In genomic region chr21:44908908-44909307, GRCh38 we compare ENCODE assay signal across 21 cellular contexts. TPM values are rescaled to one million over a fixed set of nuclear protein-coding genes. Genes with fewer than 3 reads are reported as not detected.
DNase-seq lines count a peak whose midpoint lies in the region; ATAC-seq and TF ChIP-seq lines count a peak whose summit lies in the region.
"Had no signal": no experiment of that assay in that cellular context is flagged by ENCODE, and none has a peak within 500 bp of the region (broad histone marks: within the 10 kb centered on the region; RNA-seq: fewer than 3 reads in every experiment).

No MANE protein-coding gene starts in this region.

- no peaks in the 10 kb centered on the region for H3K27me3 Mint-ChIP-seq in activated T-cell treated with anti-CD3 and anti-CD28 coated beads, Interleukin-2, amount 50 U/mL, for 72 hours (ENCODE audit: low read depth)
- no peaks in the 10 kb centered on the region for H3K27me3 Mint-ChIP-seq in activated CD8-positive, alpha-beta T cell treated with anti-CD3 and anti-CD28 coated beads for 36 hours
- peaks cover under 1 to 18% (median 3%) of the 10 kb centered on the region in 3 donors for H3K27me3 Mint-ChIP-seq in immature natural killer cell (ENCODE audit: low read depth in 3 of 3)
- H3K27me3 Mint-ChIP-seq in stimulated activated naive B cell treated with anti-CD40 and anti-IgM and Interleukin-4, amounts not matched to agents 10 μg/mL and 1 μg/mL and 100 μg/mL, for 72 hours = no peaks in the 10 kb centered on the region

- peak overlapping the region in 1 of 2 donors; percentile 59 for H3K4me3 Mint-ChIP-seq in activated T-cell treated with anti-CD3 and anti-CD28 coated beads, Interleukin-2, amount 50 U/mL, for 72 hours
- no peak overlapping the region for H3K4me3 Mint-ChIP-seq in activated CD8-positive, alpha-beta T cell treated with anti-CD3 and anti-CD28 coated beads for 36 hours
- peak overlapping the region in 2 of 5 donors; percentile 25 to 28 for H3K4me3 Mint-ChIP-seq in immature natural killer cell
- peak overlapping the region; percentile 18 to 44 for H3K4me3 Mint-ChIP-seq in stimulated activated naive B cell treated with anti-CD40 and anti-IgM and Interleukin-4, amounts not matched to agents 10 μg/mL and 1 μg/mL and 100 μg/mL, for 72 hours

- peak overlapping the region; percentile 54 for H3K27ac Mint-ChIP-seq in activated T-cell treated with anti-CD3 and anti-CD28 coated beads, Interleukin-2, amount 50 U/mL, for 72 hours
- H3K27ac Mint-ChIP-seq in activated CD8-positive, alpha-beta T cell treated with anti-CD3 and anti-CD28 coated beads for 36 hours = peak overlapping the region; percentile 34
- H3K27ac Mint-ChIP-seq in immature natural killer cell = peak overlapping the region; percentile 79 to 87 (median 84)
- H3K27ac Mint-ChIP-seq in stimulated activated naive B cell treated with anti-CD40 and anti-IgM and Interleukin-4, amounts not matched to agents 10 μg/mL and 1 μg/mL and 100 μg/mL, for 72 hours = peak overlapping the region; percentile 10

- CTCF ChIA-PET in activated CD8-positive, alpha-beta T cell treated with anti-CD3 and anti-CD28 coated beads for 36 hours (lab: Charles Lee) = interaction anchor here (1.9 to 2.4 kb wide), 2 partner anchors 15 to 33 kb away, joined by 4 to 13 read pairs; no protein-coding TSS in a partner anchor

- peaks cover 11 to 20% of the 10 kb centered on the region in 2 donors for H3K36me3 Mint-ChIP-seq in activated T-cell treated with anti-CD3 and anti-CD28 coated beads, Interleukin-2, amount 50 U/mL, for 72 hours (ENCODE audit: insufficient read depth in 2 of 2)
- peaks cover 50% of the 10 kb centered on the region for H3K36me3 Mint-ChIP-seq in activated CD8-positive, alpha-beta T cell treated with anti-CD3 and anti-CD28 coated beads for 36 hours (ENCODE audit: low read depth)
- H3K36me3 Mint-ChIP-seq in immature natural killer cell = peaks cover 10 to 28% (median 19%) of the 10 kb centered on the region in 3 donors
- peaks cover 28 to 45% of the 10 kb centered on the region in 2 donors for H3K36me3 Mint-ChIP-seq in stimulated activated naive B cell treated with anti-CD40 and anti-IgM and Interleukin-4, amounts not matched to agents 10 μg/mL and 1 μg/mL and 100 μg/mL, for 72 hours

- POLR2A ChIA-PET in activated CD8-positive, alpha-beta T cell treated with anti-CD3 and anti-CD28 coated beads for 36 hours (lab: Charles Lee) = interaction anchor here (0.9 to 2.8 kb wide), 2 partner anchors 18 to 105 kb away, joined by 3 to 10 read pairs; no protein-coding TSS in a partner anchor

- peaks cover 47% of the 10 kb centered on the region for H3K4me1 Mint-ChIP-seq in activated T-cell treated with anti-CD3 and anti-CD28 coated beads, Interleukin-2, amount 50 U/mL, for 72 hours (ENCODE audit: low read depth)
- H3K4me1 Mint-ChIP-seq in activated CD8-positive, alpha-beta T cell treated with anti-CD3 and anti-CD28 coated beads for 36 hours (ENCODE audit: low read depth) = peaks cover 63% of the 10 kb centered on the region
- H3K4me1 Mint-ChIP-seq in immature natural killer cell = peaks cover 57 to 65% of the 10 kb centered on the region in 2 donors
- peaks cover 66 to 84% of the 10 kb centered on the region in 2 donors for H3K4me1 Mint-ChIP-seq in stimulated activated naive B cell treated with anti-CD40 and anti-IgM and Interleukin-4, amounts not matched to agents 10 μg/mL and 1 μg/mL and 100 μg/mL, for 72 hours

- ATAC-seq in activated T-cell treated with anti-CD3 and anti-CD28 coated beads, Interleukin-2, amount 50 U/mL, for 72 hours (replicated peaks in 1 of 2) = no peak
- no peak for ATAC-seq in activated CD8-positive, alpha-beta T cell treated with anti-CD3 and anti-CD28 coated beads for 36 hours
- ATAC-seq in stimulated activated naive B cell treated with anti-CD40 and anti-IgM and Interleukin-4, amounts not matched to agents 10 μg/mL and 1 μg/mL and 100 μg/mL, for 72 hours (replicated peaks) = no peak
- ATAC-seq: heart left ventricle had no signal

- intact Hi-C loops in activated CD8-positive, alpha-beta T cell treated with anti-CD3 and anti-CD28 coated beads for 36 hours (cut with micrococcal nuclease) = no loop called here

- H3K9me3 Mint-ChIP-seq in activated T-cell treated with anti-CD3 and anti-CD28 coated beads, Interleukin-2, amount 50 U/mL, for 72 hours = no peaks in the 10 kb centered on the region
- H3K9me3 Mint-ChIP-seq in activated CD8-positive, alpha-beta T cell treated with anti-CD3 and anti-CD28 coated beads for 36 hours = no peaks in the 10 kb centered on the region
- H3K9me3 Mint-ChIP-seq in immature natural killer cell = peaks cover 0 to 1% (median 0%) of the 10 kb centered on the region in 6 donors
- no peaks in the 10 kb centered on the region for H3K9me3 Mint-ChIP-seq in stimulated activated naive B cell treated with anti-CD40 and anti-IgM and Interleukin-4, amounts not matched to agents 10 μg/mL and 1 μg/mL and 100 μg/mL, for 72 hours

- TF ChIP-seq CTCF in activated CD8-positive, alpha-beta T cell treated with anti-CD3 and anti-CD28 coated beads for 36 hours (IDR thresholded peaks at IDR 0.05) = no peak

- no peak for DNase-seq in activated T-cell treated with anti-CD3 and anti-CD28 coated beads, Interleukin-2, amount 50 U/mL, for 72 hours
- DNase-seq in activated T-cell treated with anti-CD3 and anti-CD28 coated beads for 4 hours (no peak), immature natural killer cell (no peak), DMS53 treated with DMSO at 0.1 percent for 48 hours (lab: John Stamatoyannopoulos, UW; ENCODE audit: unreplicated experiment) (no peak), KG1 (lab: John Stamatoyannopoulos, UW) (no peak), OCI-M2 (lab: John Stamatoyannopoulos, UW; ENCODE audit: unreplicated experiment) (no peak)
- no peak for DNase-seq in activated CD8-positive, alpha-beta T cell treated with anti-CD3 and anti-CD28 coated beads for 36 hours
- no peak for DNase-seq in stimulated activated naive B cell treated with anti-CD40 and anti-IgM and Interleukin-4, amounts not matched to agents 10 μg/mL and 1 μg/mL and 100 μg/mL, for 72 hours
- DNase-seq: ACHN; activated CD4-positive, alpha-beta T cell treated with anti-CD3 and anti-CD28 coated beads for 4 hours; activated T-cell treated with anti-CD3 and anti-CD28 coated beads, Interleukin-2, amount 50 U/mL, for 1 hour; anterior cingulate cortex; COR-L47; effector memory CD4-positive, alpha-beta T cell; GOT3; NCI-H1417 treated with DMSO at 0.1 percent for 48 hours; NCI-H748 treated with DMSO at 0.1 percent for 48 hours; SIG-M5; transverse colon had no signal

RNA-seq across cellular contexts. Expression of gene ITGB2, which starts 11.8 kb away (rescaled TPM):
- 100 to 1,000 TPM; 248 to 287 TPM for total RNA-seq in activated T-cell treated with anti-CD3 and anti-CD28 coated beads, Interleukin-2, amount 50 U/mL, for 72 hours
- 100 to 1,000 TPM; 340 to 343 TPM for total RNA-seq in activated CD8-positive, alpha-beta T cell treated with anti-CD3 and anti-CD28 coated beads for 36 hours
- polyA plus RNA-seq in immature natural killer cell = 1,000 to 10,000 TPM; 1,416 to 2,161 (median 1,452) TPM
- total RNA-seq: fibroblast of lung had no signal

RNA-seq across cellular contexts. Expression of gene SLX9, which starts 30.9 kb away (rescaled TPM):
- 10 to 100 TPM; 38.7 to 48.9 TPM for total RNA-seq in activated T-cell treated with anti-CD3 and anti-CD28 coated beads, Interleukin-2, amount 50 U/mL, for 72 hours
- 10 to 100 TPM; 76.0 to 76.5 TPM for total RNA-seq in activated CD8-positive, alpha-beta T cell treated with anti-CD3 and anti-CD28 coated beads for 36 hours
- polyA plus RNA-seq in immature natural killer cell = 10 to 100 TPM in 2 of 3 donors, 1 to 10 TPM in 1; 7.1 to 12.4 (median 11.3) TPM

RNA-seq across cellular contexts. Expression of gene PTTG1IP, which starts 35.4 kb away (rescaled TPM):
- 10 to 100 TPM; 63.9 to 70.5 TPM for total RNA-seq in activated T-cell treated with anti-CD3 and anti-CD28 coated beads, Interleukin-2, amount 50 U/mL, for 72 hours
- total RNA-seq in activated CD8-positive, alpha-beta T cell treated with anti-CD3 and anti-CD28 coated beads for 36 hours = 10 to 100 TPM; 60.7 to 61.8 TPM
- 100 to 1,000 TPM in 1 of 3 donors, 10 to 100 TPM in 2; 67.7 to 103 (median 92.9) TPM for polyA plus RNA-seq in immature natural killer cell

Comparison
In these comparisons a context has a peak if more than half of its experiments do, and no peak if none do; other contexts are left out.
1. H3K27ac Mint-ChIP-seq: peak in every context shown above with its lines; median percentile 84 in immature natural killer cell; 54 in activated T-cell treated with anti-CD3 and anti-CD28 coated beads, Interleukin-2, amount 50 U/mL, for 72 hours; 34 in activated CD8-positive, alpha-beta T cell treated with anti-CD3 and anti-CD28 coated beads for 36 hours; 10 in stimulated activated naive B cell treated with anti-CD40 and anti-IgM and Interleukin-4, amounts not matched to agents 10 μg/mL and 1 μg/mL and 100 μg/mL, for 72 hours.